In the genomic region with DNA sequence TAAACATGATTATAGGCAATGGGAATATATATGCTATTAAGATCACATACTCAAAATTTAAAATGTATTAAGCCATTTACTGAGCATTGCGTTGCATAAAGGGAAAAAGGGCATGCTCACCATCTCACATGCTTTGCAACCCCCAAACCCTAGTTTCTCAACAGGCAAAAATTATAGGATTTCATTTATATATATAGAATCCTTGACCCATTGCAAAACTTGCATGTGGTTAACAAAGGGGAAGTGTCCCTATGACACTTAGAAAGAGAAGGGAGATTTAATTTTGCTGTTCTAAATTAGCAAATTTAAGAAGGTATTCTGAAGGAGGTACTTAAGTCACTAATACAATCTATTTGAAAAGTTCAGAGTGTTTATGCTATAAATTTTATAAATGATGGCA, we compare ENCODE assay signal across 27 cellular contexts.
A peak's percentile ranks its signal among the peaks of the same experiment; 100 is the strongest.
DNase-seq lines count a peak whose midpoint lies in the region; ATAC-seq, FAIRE-seq and TF ChIP-seq lines count a peak whose summit lies in the region.
"Had no signal": no experiment of that assay in that cellular context is flagged by ENCODE, and none has a peak within 500 bp of the region (broad histone marks: within the 10 kb centered on the region; RNA-seq: fewer than 3 reads in every experiment).

No MANE protein-coding gene starts in this region.

- no peak for DNase-seq in GM12891 (ENCODE audit: insufficient read length, low spot score)
- DNase-seq in MV-4-11 (lab: John Stamatoyannopoulos, UW) = peak; percentile 91
- DNase-seq in SKM-1 (lab: John Stamatoyannopoulos, UW; ENCODE audit: unreplicated experiment) = peak; percentile 54
- no peak for DNase-seq in COR-L47 (lab: John Stamatoyannopoulos, UW)
- DNase-seq in effector memory CD8-positive, alpha-beta T cell = no peak
- no peak for DNase-seq in stimulated activated CD4-positive, alpha-beta T cell treated with anti-CD3 and anti-CD28 coated beads, Interleukin-4, amount 100 ng/mL, for 1 hour
- DNase-seq: ACHN; activated CD4-positive, CD25-positive, alpha-beta regulatory T cell; activated CD8-positive, alpha-beta memory T cell treated with anti-CD3 and anti-CD28 coated beads, Interleukin-2, amount 10 ng/mL, durations not matched to agents 7 days and 5 days; activated T-cell treated with anti-CD3 and anti-CD28 coated beads, Interleukin-2, amount 50 U/mL, for 48 hours; dermis blood vessel endothelial cell; GM23248; IMR-90; NCI-H2029 treated with DMSO at 0.1 percent for 48 hours; NCI-H345; NCI-H748 treated with DMSO at 0.1 percent for 48 hours; PC-9; SHP77 treated with DMSO at 0.1 percent for 48 hours; T-helper 1 cell had no signal

- no peak overlapping the region for H3K4me3 Mint-ChIP-seq in effector memory CD8-positive, alpha-beta T cell
- H3K4me3 Mint-ChIP-seq: activated CD8-positive, alpha-beta memory T cell treated with anti-CD3 and anti-CD28 coated beads, Interleukin-2, amount 10 ng/mL, durations not matched to agents 7 days and 5 days; central memory CD8-positive, alpha-beta T cell; nephron; stimulated activated naive CD8-positive, alpha-beta T cell treated with anti-CD3 and anti-CD28 coated beads, Interleukin-15, Interleukin-2, amounts not matched to agents 100 ng/mL and 50 ng/mL, for 24 hours had no signal

- no peak for FAIRE-seq in GM12891 (lab: Jason Lieb, UNC)
- FAIRE-seq: D721Med, frontal cortex, GM19239 had no signal

- no peaks in the 10 kb centered on the region for H3K27me3 Mint-ChIP-seq in effector memory CD8-positive, alpha-beta T cell
- H3K27me3 Mint-ChIP-seq: activated CD8-positive, alpha-beta memory T cell treated with anti-CD3 and anti-CD28 coated beads, Interleukin-2, amount 10 ng/mL, durations not matched to agents 7 days and 5 days; central memory CD8-positive, alpha-beta T cell; stimulated activated naive CD8-positive, alpha-beta T cell treated with anti-CD3 and anti-CD28 coated beads, Interleukin-15, Interleukin-2, amounts not matched to agents 100 ng/mL and 50 ng/mL, for 24 hours had no signal

- ATAC-seq in GM21723 (IDR thresholded peaks at IDR 0.05; ENCODE audit: unreplicated experiment) (peak; percentile 42), GM19395 (IDR thresholded peaks at IDR 0.05; ENCODE audit: unreplicated experiment) (no peak)
- no peak for ATAC-seq in effector memory CD8-positive, alpha-beta T cell (replicated peaks)
- ATAC-seq: activated CD8-positive, alpha-beta memory T cell treated with anti-CD3 and anti-CD28 coated beads, Interleukin-2, amount 10 ng/mL, durations not matched to agents 7 days and 5 days had no signal

- no peak for TF ChIP-seq POLR2A in GM12891 (IDR thresholded peaks at IDR 0.05; ENCODE audit: low read depth, low read length)

- no peaks in the 10 kb centered on the region for H3K36me3 Mint-ChIP-seq in effector memory CD8-positive, alpha-beta T cell (ENCODE audit: insufficient read depth)
- H3K36me3 Mint-ChIP-seq: activated CD8-positive, alpha-beta memory T cell treated with anti-CD3 and anti-CD28 coated beads, Interleukin-2, amount 10 ng/mL, durations not matched to agents 7 days and 5 days had no signal

- H3K4me1 Mint-ChIP-seq in effector memory CD8-positive, alpha-beta T cell (ENCODE audit: low read depth in 2 of 2) = no peaks in the 10 kb centered on the region
- H3K4me1 Mint-ChIP-seq: activated CD8-positive, alpha-beta memory T cell treated with anti-CD3 and anti-CD28 coated beads, Interleukin-2, amount 10 ng/mL, durations not matched to agents 7 days and 5 days; central memory CD8-positive, alpha-beta T cell; nephron had no signal

- peaks cover 1 to 6% of the 10 kb centered on the region in 2 donors for H3K9me3 Mint-ChIP-seq in effector memory CD8-positive, alpha-beta T cell
- H3K9me3 Mint-ChIP-seq: central memory CD8-positive, alpha-beta T cell had no signal

- H3K27ac Mint-ChIP-seq in effector memory CD8-positive, alpha-beta T cell = no peak overlapping the region
- H3K27ac Mint-ChIP-seq: activated CD8-positive, alpha-beta memory T cell treated with anti-CD3 and anti-CD28 coated beads, Interleukin-2, amount 10 ng/mL, durations not matched to agents 7 days and 5 days; nephron; stimulated activated naive CD8-positive, alpha-beta T cell treated with anti-CD3 and anti-CD28 coated beads, Interleukin-15, Interleukin-2, amounts not matched to agents 100 ng/mL and 50 ng/mL, for 24 hours had no signal

TF ChIP-seq in GM12891, 5 proteins besides CTCF, POLR2A, EP300 and RAD21:
- TF ChIP-seq POU2F2 (IDR thresholded peaks at IDR 0.05; ENCODE audit: low read depth, low read length) = no peak
- no peak for TF ChIP-seq TAF1 (IDR thresholded peaks at IDR 0.05; ENCODE audit: low read depth, low read length)
- TF ChIP-seq PAX5 (IDR thresholded peaks at IDR 0.05; ENCODE audit: insufficient read depth, low read length, severe bottlenecking) = no peak
- peak; percentile 76 for TF ChIP-seq SPI1 (IDR thresholded peaks at IDR 0.05; ENCODE audit: low read depth, low read length)
- no peak for TF ChIP-seq POLR2AphosphoS5 (IDR thresholded peaks at IDR 0.05; ENCODE audit: low read depth, low read length)

Comparison
In these comparisons a context has a peak if more than half of its experiments do, and no peak if none do; other contexts are left out.
1. DNase-seq: peak in MV-4-11 (single experiment) and SKM-1 (single experiment); none in GM12891 (single experiment), COR-L47 (single experiment), effector memory CD8-positive, alpha-beta T cell (0 of 3) and stimulated activated CD4-positive, alpha-beta T cell treated with anti-CD3 and anti-CD28 coated beads, Interleukin-4, amount 100 ng/mL, for 1 hour (single experiment).